In the genomic region with DNA sequence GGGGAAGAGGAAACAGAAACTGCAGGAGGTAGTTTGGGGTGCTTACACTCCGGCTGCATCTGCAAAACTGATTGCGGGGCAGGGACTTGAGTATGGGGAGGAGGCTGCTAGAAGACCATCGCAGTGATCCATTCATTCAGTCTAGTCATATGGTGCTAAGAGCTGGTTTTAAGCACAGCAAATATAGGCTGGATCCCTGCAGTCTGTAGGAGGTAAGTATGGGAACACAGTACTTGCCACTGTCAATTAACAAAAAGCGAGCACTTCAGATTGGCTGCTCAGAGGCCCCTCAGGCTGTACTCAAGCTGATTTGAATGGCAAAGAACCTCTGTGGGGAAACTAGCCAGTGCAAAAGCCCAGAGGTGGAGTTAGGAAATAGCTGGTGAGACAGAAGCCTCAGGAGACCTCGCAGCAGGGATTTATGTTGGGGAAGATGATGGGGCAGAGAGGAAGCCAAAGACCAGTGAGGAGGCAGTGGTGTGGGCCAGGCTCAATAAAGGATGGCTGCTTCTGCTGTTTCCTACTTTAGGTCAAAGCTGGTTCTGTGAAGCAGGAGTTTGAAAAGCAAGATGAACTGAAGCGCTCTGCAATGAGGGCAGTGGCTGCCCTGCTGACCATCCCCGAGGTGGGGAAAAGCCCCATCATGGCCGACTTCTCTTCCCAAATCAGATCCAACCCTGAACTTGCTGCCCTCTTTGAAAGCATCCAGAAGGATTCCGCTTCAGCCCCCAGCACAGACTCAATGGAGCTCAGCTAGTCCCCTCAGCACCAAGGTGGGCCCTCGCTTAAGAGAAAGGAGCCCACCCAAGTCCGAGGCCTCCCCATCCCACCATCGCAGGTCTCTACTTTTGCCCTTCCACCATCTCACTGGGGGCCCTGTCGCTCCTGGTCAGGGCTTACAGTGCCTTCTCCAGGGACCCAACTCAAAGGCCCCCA, we compare ENCODE assay signal across 1 cellular context.
TF ChIP-seq lines count a peak whose summit lies in the region.

No MANE protein-coding gene starts in this region.

TF ChIP-seq in IMR-90, 13 proteins besides CTCF, POLR2A, EP300 and RAD21 (continued from another document):
- TF ChIP-seq, protein P1, sequence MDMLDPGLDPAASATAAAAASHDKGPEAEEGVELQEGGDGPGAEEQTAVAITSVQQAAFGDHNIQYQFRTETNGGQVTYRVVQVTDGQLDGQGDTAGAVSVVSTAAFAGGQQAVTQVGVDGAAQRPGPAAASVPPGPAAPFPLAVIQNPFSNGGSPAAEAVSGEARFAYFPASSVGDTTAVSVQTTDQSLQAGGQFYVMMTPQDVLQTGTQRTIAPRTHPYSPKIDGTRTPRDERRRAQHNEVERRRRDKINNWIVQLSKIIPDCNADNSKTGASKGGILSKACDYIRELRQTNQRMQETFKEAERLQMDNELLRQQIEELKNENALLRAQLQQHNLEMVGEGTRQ (IDR thresholded peaks at IDR 0.05; ENCODE audit: low read depth, low read length): no peak
- TF ChIP-seq, protein P2, sequence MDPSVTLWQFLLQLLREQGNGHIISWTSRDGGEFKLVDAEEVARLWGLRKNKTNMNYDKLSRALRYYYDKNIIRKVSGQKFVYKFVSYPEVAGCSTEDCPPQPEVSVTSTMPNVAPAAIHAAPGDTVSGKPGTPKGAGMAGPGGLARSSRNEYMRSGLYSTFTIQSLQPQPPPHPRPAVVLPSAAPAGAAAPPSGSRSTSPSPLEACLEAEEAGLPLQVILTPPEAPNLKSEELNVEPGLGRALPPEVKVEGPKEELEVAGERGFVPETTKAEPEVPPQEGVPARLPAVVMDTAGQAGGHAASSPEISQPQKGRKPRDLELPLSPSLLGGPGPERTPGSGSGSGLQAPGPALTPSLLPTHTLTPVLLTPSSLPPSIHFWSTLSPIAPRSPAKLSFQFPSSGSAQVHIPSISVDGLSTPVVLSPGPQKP (IDR thresholded peaks at IDR 0.05; ENCODE audit: borderline replicate concordance, low read depth, low read length): no peak
